In the genomic region with DNA sequence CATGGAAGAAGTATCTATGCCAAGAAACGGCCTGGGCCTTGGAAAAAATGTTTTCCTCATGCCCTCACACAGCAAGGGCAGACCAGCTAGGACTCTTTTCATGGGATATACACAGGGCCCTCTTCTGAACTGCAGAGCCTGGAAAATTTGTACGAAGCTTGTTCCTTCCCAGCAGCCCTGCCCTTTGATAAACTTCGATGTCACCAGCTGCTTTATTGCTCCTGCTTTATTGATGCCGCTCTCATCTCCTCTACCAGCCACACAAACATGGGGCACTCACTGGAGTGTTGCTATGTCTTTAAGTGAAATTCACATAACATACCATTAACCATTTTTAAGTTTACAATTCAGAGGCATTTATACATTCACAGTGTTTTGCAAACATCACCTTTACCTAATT, we compare ENCODE assay signal across 24 cellular contexts.
A peak's percentile ranks its signal among the peaks of the same experiment; 100 is the strongest.
DNase-seq lines count a peak whose midpoint lies in the region; FAIRE-seq and TF ChIP-seq lines count a peak whose summit lies in the region.
"Had no signal": no experiment of that assay in that cellular context is flagged by ENCODE, and none has a peak within 500 bp of the region (broad histone marks: within the 10 kb centered on the region; RNA-seq: fewer than 3 reads in every experiment).

No MANE protein-coding gene starts in this region.

- H3K27me3 ChIP-seq in mesenchymal stem cell (ENCODE audit: control insufficient read depth in 1 of 2, insufficient read depth in 1 of 2, low read length in 2 of 2) (no peaks in the 10 kb centered on the region), small intestine (ENCODE audit: control insufficient read depth in 2 of 2, insufficient read depth in 2 of 2, low read length in 2 of 2) (no peaks in the 10 kb centered on the region)
- H3K27me3 ChIP-seq: BLaER1 treated with 17β-estradiol and CSF1 and Interleukin-3, amounts not matched to agents 10 nM and 100 nM had no signal

- H2BK12ac ChIP-seq in mesenchymal stem cell (ENCODE audit: low read length in 2 of 2): no peak overlapping the region

- no peak overlapping the region for H3K4me3 Mint-ChIP-seq in activated naive CD4-positive, alpha-beta T cell treated with anti-CD3 and anti-CD28 coated beads, Interleukin-2, amount 50 U/mL, for 24 hours
- no peak overlapping the region for H3K4me3 Mint-ChIP-seq in activated naive CD4-positive, alpha-beta T cell treated with anti-CD3 and anti-CD28 coated beads for 36 hours
- H3K4me3 Mint-ChIP-seq in dendritic cell treated with granulocyte-macrophage colony-stimulating factor and Interleukin-4, amounts not matched to agents 40 ng/mL and 50 ng/mL, for 4 days: no peak overlapping the region
- no peak overlapping the region for H3K4me3 Mint-ChIP-seq in osteocyte (ENCODE audit: unreplicated experiment)
- H3K4me3 Mint-ChIP-seq: B cell; CD4-positive, alpha-beta T cell; CD8-positive, alpha-beta T cell had no signal

- H2AK5ac ChIP-seq in mesenchymal stem cell (ENCODE audit: low read length, severe bottlenecking): peak overlapping the region; percentile 53

- CTCF ChIA-PET in activated naive CD4-positive, alpha-beta T cell treated with anti-CD3 and anti-CD28 coated beads for 36 hours (lab: Charles Lee): interaction anchor here (1.4 kb wide), 1 partner anchor 46 kb away, joined by 3 read pairs; no protein-coding TSS in a partner anchor

- H3K18ac ChIP-seq in mesenchymal stem cell (ENCODE audit: low read depth in 1 of 2, low read length in 2 of 2): no peak overlapping the region

- peak overlapping the region; percentile 36 for H3K27ac Mint-ChIP-seq in activated naive CD4-positive, alpha-beta T cell treated with anti-CD3 and anti-CD28 coated beads, Interleukin-2, amount 50 U/mL, for 24 hours
- no peak overlapping the region for H3K27ac Mint-ChIP-seq in activated naive CD4-positive, alpha-beta T cell treated with anti-CD3 and anti-CD28 coated beads for 36 hours
- H3K27ac Mint-ChIP-seq in dendritic cell treated with granulocyte-macrophage colony-stimulating factor and Interleukin-4, amounts not matched to agents 40 ng/mL and 50 ng/mL, for 4 days: peak overlapping the region; percentile 41
- H3K27ac Mint-ChIP-seq in osteocyte (ENCODE audit: unreplicated experiment): no peak overlapping the region
- H3K27ac Mint-ChIP-seq: B cell; CD4-positive, alpha-beta T cell; CD8-positive, alpha-beta T cell had no signal

- no peak overlapping the region for H3K4me2 ChIP-seq in mesenchymal stem cell (ENCODE audit: low read length, poor library complexity, severe bottlenecking)
- H3K4me2 ChIP-seq: A549; BLaER1 treated with 17β-estradiol and CSF1 and Interleukin-3, amounts not matched to agents 10 nM and 100 nM had no signal

- H3K27ac ChIP-seq in mesenchymal stem cell (ENCODE audit: low read length, poor library complexity, severe bottlenecking): no peak overlapping the region
- peak overlapping the region in 1 of 2 donors; percentile 45 for H3K27ac ChIP-seq in small intestine (ENCODE audit: low read depth in 1 of 2, low read length in 1 of 2)
- H3K27ac ChIP-seq: 22Rv1; A549; BLaER1 treated with 17β-estradiol and CSF1 and Interleukin-3, amounts not matched to agents 10 nM and 100 nM; C4-2B had no signal

- no peak overlapping the region for H4K8ac ChIP-seq in mesenchymal stem cell (ENCODE audit: low read length)

- no peak overlapping the region for H2BK5ac ChIP-seq in mesenchymal stem cell (ENCODE audit: low read depth, low read length, poor library complexity, severe bottlenecking)

- H3K36me3 Mint-ChIP-seq in activated naive CD4-positive, alpha-beta T cell treated with anti-CD3 and anti-CD28 coated beads, Interleukin-2, amount 50 U/mL, for 24 hours: peaks cover 1% of the 10 kb centered on the region
- no peaks in the 10 kb centered on the region for H3K36me3 Mint-ChIP-seq in activated naive CD4-positive, alpha-beta T cell treated with anti-CD3 and anti-CD28 coated beads for 36 hours (ENCODE audit: low read depth)
- no peaks in the 10 kb centered on the region for H3K36me3 Mint-ChIP-seq in dendritic cell treated with granulocyte-macrophage colony-stimulating factor and Interleukin-4, amounts not matched to agents 40 ng/mL and 50 ng/mL, for 4 days (ENCODE audit: low read depth)
- H3K36me3 Mint-ChIP-seq in osteocyte (ENCODE audit: unreplicated experiment): no peaks in the 10 kb centered on the region
- H3K36me3 Mint-ChIP-seq: CD8-positive, alpha-beta T cell had no signal

- no peaks in the 10 kb centered on the region for H3K27me3 Mint-ChIP-seq in activated naive CD4-positive, alpha-beta T cell treated with anti-CD3 and anti-CD28 coated beads, Interleukin-2, amount 50 U/mL, for 24 hours
- no peaks in the 10 kb centered on the region for H3K27me3 Mint-ChIP-seq in activated naive CD4-positive, alpha-beta T cell treated with anti-CD3 and anti-CD28 coated beads for 36 hours (ENCODE audit: low read depth)
- no peaks in the 10 kb centered on the region for H3K27me3 Mint-ChIP-seq in dendritic cell treated with granulocyte-macrophage colony-stimulating factor and Interleukin-4, amounts not matched to agents 40 ng/mL and 50 ng/mL, for 4 days
- no peaks in the 10 kb centered on the region for H3K27me3 Mint-ChIP-seq in osteocyte (ENCODE audit: unreplicated experiment)
- H3K27me3 Mint-ChIP-seq: B cell; CD4-positive, alpha-beta T cell had no signal

- 82% methylated on average over 4 of the region's 4 CpGs for WGBS in mesenchymal stem cell
- WGBS in small intestine, 3 donors: 16 to 57% (median 30%) methylated on average over 4 of the region's 4 CpGs

- H3K14ac ChIP-seq in mesenchymal stem cell (ENCODE audit: low read length in 2 of 2): no peak overlapping the region

- no peak overlapping the region for H3K23ac ChIP-seq in mesenchymal stem cell (ENCODE audit: low read length in 2 of 2)

- intact Hi-C loops in activated naive CD4-positive, alpha-beta T cell treated with anti-CD3 and anti-CD28 coated beads for 36 hours (cut with micrococcal nuclease): no loop called here
- intact Hi-C loops in dendritic cell treated with granulocyte-macrophage colony-stimulating factor and Interleukin-4, amounts not matched to agents 40 ng/mL and 50 ng/mL, for 4 days (cut with micrococcal nuclease): no loop called here

- H3K79me1 ChIP-seq in mesenchymal stem cell (replicated peaks; ENCODE audit: low read length, poor library complexity, severe bottlenecking): no peaks in the 10 kb centered on the region

- no peak overlapping the region for H4K91ac ChIP-seq in mesenchymal stem cell (ENCODE audit: low read length)

- H3K4ac ChIP-seq in mesenchymal stem cell (ENCODE audit: low read depth in 1 of 2, low read length in 2 of 2): no peak overlapping the region

- no peak overlapping the region for H3K9ac ChIP-seq in mesenchymal stem cell (ENCODE audit: low read length)
- H3K9ac ChIP-seq: BLaER1 treated with 17β-estradiol and CSF1 and Interleukin-3, amounts not matched to agents 10 nM and 100 nM had no signal

- TF ChIP-seq CTCF in osteocyte (IDR thresholded peaks at IDR 0.05): no peak

- H3K4me1 ChIP-seq in mesenchymal stem cell (ENCODE audit: control insufficient read depth, insufficient read depth, low read depth, low read length) (peaks cover 10% of the 10 kb centered on the region), small intestine (ENCODE audit: control insufficient read depth in 2 of 2, insufficient read depth in 1 of 2, low read depth in 1 of 2, low read length in 1 of 2) (peaks cover 4 to 6% of the 10 kb centered on the region in 2 donors)
- H3K4me1 ChIP-seq: BLaER1 treated with 17β-estradiol and CSF1 and Interleukin-3, amounts not matched to agents 10 nM and 100 nM had no signal

- H3K4me3 ChIP-seq in mesenchymal stem cell (ENCODE audit: insufficient read depth in 1 of 2, low read depth in 1 of 2, low read length in 2 of 2): no peak overlapping the region
- no peak overlapping the region for H3K4me3 ChIP-seq in small intestine (ENCODE audit: low read depth in 1 of 2, low read length in 2 of 2)
- H3K4me3 ChIP-seq: A549; BLaER1 treated with 17β-estradiol and CSF1 and Interleukin-3, amounts not matched to agents 10 nM and 100 nM had no signal

- no peak overlapping the region for H2BK15ac ChIP-seq in mesenchymal stem cell (ENCODE audit: low read depth, poor library complexity, severe bottlenecking)

- H3K36me3 ChIP-seq in mesenchymal stem cell (ENCODE audit: control insufficient read depth in 1 of 2, insufficient read depth in 2 of 2, low read depth in 1 of 2, low read length in 2 of 2) (no peaks in the 10 kb centered on the region), small intestine (ENCODE audit: control insufficient read depth in 2 of 2, insufficient read depth in 2 of 2, low read length in 2 of 2) (no peaks in the 10 kb centered on the region)
- H3K36me3 ChIP-seq: BLaER1 treated with 17β-estradiol and CSF1 and Interleukin-3, amounts not matched to agents 10 nM and 100 nM had no signal

- no peak for FAIRE-seq in small intestine (lab: Jason Lieb, UNC)
- FAIRE-seq: A549, D721Med, G401.6, GM12891, GM19239 had no signal

- H3K4me1 Mint-ChIP-seq in activated naive CD4-positive, alpha-beta T cell treated with anti-CD3 and anti-CD28 coated beads, Interleukin-2, amount 50 U/mL, for 24 hours: no peaks in the 10 kb centered on the region
- H3K4me1 Mint-ChIP-seq in activated naive CD4-positive, alpha-beta T cell treated with anti-CD3 and anti-CD28 coated beads for 36 hours (ENCODE audit: low read depth): no peaks in the 10 kb centered on the region
- peaks cover 57% of the 10 kb centered on the region for H3K4me1 Mint-ChIP-seq in dendritic cell treated with granulocyte-macrophage colony-stimulating factor and Interleukin-4, amounts not matched to agents 40 ng/mL and 50 ng/mL, for 4 days (ENCODE audit: low read depth)
- H3K4me1 Mint-ChIP-seq in osteocyte (ENCODE audit: unreplicated experiment): peaks cover 26% of the 10 kb centered on the region
- H3K4me1 Mint-ChIP-seq: B cell had no signal

- H2AFZ ChIP-seq in mesenchymal stem cell (ENCODE audit: low read depth, low read length): no peak overlapping the region

- no peak for DNase-seq in activated naive CD4-positive, alpha-beta T cell treated with anti-CD3 and anti-CD28 coated beads for 36 hours
- DNase-seq in mesenchymal stem cell: no peak
- DNase-seq in small intestine: peak; percentile 71
- no peak for DNase-seq in osteocyte (ENCODE audit: extremely low spot score, unreplicated experiment)
- DNase-seq in NCI-H2227 treated with DMSO at 0.1 percent for 48 hours (lab: John Stamatoyannopoulos, UW): no peak
- no peak for DNase-seq in cortex of kidney (lab: John Stamatoyannopoulos, UW)
- DNase-seq: AML-193; Caco-2; Calu3; CD4-positive, alpha-beta T cell; CD8-positive, alpha-beta T cell; DMS79 treated with DMSO at 0.1 percent for 48 hours; GF-D8 had no signal

- no peaks in the 10 kb centered on the region for H3K9me3 ChIP-seq in mesenchymal stem cell (ENCODE audit: control insufficient read depth, low read length)
- no peaks in the 10 kb centered on the region for H3K9me3 ChIP-seq in small intestine (ENCODE audit: control insufficient read depth, low read depth)
- H3K9me3 ChIP-seq: A549; BLaER1 treated with 17β-estradiol and CSF1 and Interleukin-3, amounts not matched to agents 10 nM and 100 nM; Caco-2 had no signal

- no peaks in the 10 kb centered on the region for H3K9me3 Mint-ChIP-seq in activated naive CD4-positive, alpha-beta T cell treated with anti-CD3 and anti-CD28 coated beads, Interleukin-2, amount 50 U/mL, for 24 hours
- H3K9me3 Mint-ChIP-seq in activated naive CD4-positive, alpha-beta T cell treated with anti-CD3 and anti-CD28 coated beads for 36 hours: no peaks in the 10 kb centered on the region
- no peaks in the 10 kb centered on the region for H3K9me3 Mint-ChIP-seq in dendritic cell treated with granulocyte-macrophage colony-stimulating factor and Interleukin-4, amounts not matched to agents 40 ng/mL and 50 ng/mL, for 4 days
- no peaks in the 10 kb centered on the region for H3K9me3 Mint-ChIP-seq in osteocyte (ENCODE audit: unreplicated experiment)
- H3K9me3 Mint-ChIP-seq: CD4-positive, alpha-beta T cell had no signal

- no peak overlapping the region for H2BK120ac ChIP-seq in mesenchymal stem cell (ENCODE audit: low read depth, low read length)

Comparison
In these comparisons a context has a peak if more than half of its experiments do, and no peak if none do; other contexts are left out.
1. H3K27ac Mint-ChIP-seq: peak in activated naive CD4-positive, alpha-beta T cell treated with anti-CD3 and anti-CD28 coated beads, Interleukin-2, amount 50 U/mL, for 24 hours (single experiment) and dendritic cell treated with granulocyte-macrophage colony-stimulating factor and Interleukin-4, amounts not matched to agents 40 ng/mL and 50 ng/mL, for 4 days (single experiment); none in activated naive CD4-positive, alpha-beta T cell treated with anti-CD3 and anti-CD28 coated beads for 36 hours (single experiment) and osteocyte (single experiment).